In the genomic region with DNA sequence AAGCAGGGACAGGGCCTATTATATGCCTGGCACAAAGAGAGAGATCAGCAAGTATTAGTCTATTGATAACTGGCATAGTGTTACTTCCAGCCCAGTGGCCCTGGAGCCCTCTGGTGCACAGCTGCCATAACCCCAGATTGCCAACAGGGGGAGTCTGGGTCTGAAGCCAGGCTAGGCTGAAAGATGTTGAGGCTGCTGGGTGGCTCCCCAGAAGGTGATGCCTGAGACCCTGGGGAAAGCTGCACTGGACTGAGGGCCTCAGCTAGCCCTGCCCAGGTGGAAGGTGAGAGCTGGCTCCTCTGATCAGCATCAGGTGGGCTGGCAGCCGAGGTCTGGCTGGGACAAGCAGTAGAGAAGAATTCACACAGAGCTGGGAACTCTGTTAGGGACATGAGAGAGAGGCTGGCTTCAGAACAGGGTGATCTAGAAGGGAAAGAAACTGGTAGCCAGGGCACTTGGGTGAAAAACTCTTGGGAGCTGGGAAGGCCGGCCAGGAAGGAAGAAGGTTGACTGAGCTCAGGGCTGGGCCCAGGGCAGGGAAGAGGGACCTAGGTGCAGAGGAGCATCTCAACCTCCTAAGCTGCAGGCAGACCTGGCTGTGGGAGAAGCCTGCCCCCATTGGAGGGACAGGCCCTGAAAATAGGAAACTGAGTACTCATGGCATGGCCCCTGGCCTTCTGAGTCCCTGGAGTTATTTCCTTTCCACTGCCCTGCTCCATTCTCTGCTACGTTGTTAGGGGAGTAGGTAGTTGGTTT, we compare ENCODE assay signal across 9 cellular contexts.
DNase-seq lines count a peak whose midpoint lies in the region; ATAC-seq and TF ChIP-seq lines count a peak whose summit lies in the region.
"Had no signal": no experiment of that assay in that cellular context is flagged by ENCODE, and none has a peak within 500 bp of the region (broad histone marks: within the 10 kb centered on the region; RNA-seq: fewer than 3 reads in every experiment).

No MANE protein-coding gene starts in this region.

- TF ChIP-seq CTCF in C4-2B (conservative IDR thresholded peaks at IDR 0.05) (peak; percentile 87), coronary artery (IDR thresholded peaks at IDR 0.05) (no peak)

- WGBS in iPS DF 6.9 (ENCODE audit: insufficient coverage, insufficient read length) = no CpG with 5 or more reads among the region's 3 CpGs

- no peaks in the 10 kb centered on the region for H3K27me3 ChIP-seq in iPS DF 6.9 (ENCODE audit: control insufficient read depth, insufficient read depth, low read length)

- H3K4me3 ChIP-seq in iPS DF 6.9 (ENCODE audit: low read length) (no peak overlapping the region), coronary artery (no peak overlapping the region)

- H3K36me3 ChIP-seq in iPS DF 6.9 (ENCODE audit: control insufficient read depth, insufficient read depth, low read length) = no peaks in the 10 kb centered on the region

- peak; percentile 7 to 50 for DNase-seq in SHP77 (lab: John Stamatoyannopoulos, UW)
- DNase-seq in activated naive CD4-positive, alpha-beta T cell (lab: John Stamatoyannopoulos, UW) = peak; percentile 21 to 38 (median 28)
- DNase-seq in iPS DF 6.9 (ENCODE audit: low read depth, low spot score) = peak; percentile 18
- DNase-seq in stimulated activated CD8-positive, alpha-beta memory T cell treated with anti-CD3 and anti-CD28 coated beads, Interleukin-12 subunit alpha, Interleukin-12 subunit beta, amount 100 ng/mL, for 4 hours (ENCODE audit: low read depth) = peak; percentile 52
- no peak for DNase-seq in coronary artery (ENCODE audit: low spot score)

- ATAC-seq in GM18909 (IDR thresholded peaks at IDR 0.05; ENCODE audit: poor library complexity, unreplicated experiment) = peak; percentile 92
- ATAC-seq in HG03135 (IDR thresholded peaks at IDR 0.05; ENCODE audit: unreplicated experiment) = peak; percentile 87
- ATAC-seq: right cardiac atrium had no signal

- H3K27ac ChIP-seq in C4-2B (no peak overlapping the region), iPS DF 6.9 (ENCODE audit: low read length) (no peak overlapping the region), coronary artery (no peak overlapping the region)

- no peaks in the 10 kb centered on the region for H3K4me1 ChIP-seq in iPS DF 6.9 (ENCODE audit: control insufficient read depth, insufficient read depth, low read length)

- H3K9me3 ChIP-seq in iPS DF 6.9 (ENCODE audit: control insufficient read depth, insufficient read depth, low read length) = no peaks in the 10 kb centered on the region
